Comparison of ENCODE assay signal across 9 cellular contexts in the genomic region with DNA sequence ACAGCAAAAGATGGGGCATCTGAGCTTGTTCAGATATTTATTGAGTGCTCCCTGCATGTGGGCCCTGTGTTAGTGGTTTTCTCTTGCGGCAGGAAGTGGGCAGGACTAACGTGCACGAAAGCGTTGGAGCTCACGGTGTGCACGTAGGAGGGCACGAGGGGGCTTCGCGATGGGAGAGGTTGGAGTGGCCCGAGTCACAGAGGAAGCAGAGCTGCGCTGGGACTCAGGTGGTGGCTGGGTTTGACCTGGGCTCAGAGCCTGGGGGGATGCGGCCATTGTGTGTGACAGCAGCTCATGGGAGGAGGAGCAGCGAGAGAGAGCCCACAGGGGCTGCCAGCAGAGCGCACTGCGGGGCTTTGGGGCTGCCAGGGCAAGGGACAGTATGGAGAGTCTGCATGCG. TPM values are rescaled to one million over a fixed set of nuclear protein-coding genes. Genes with fewer than 3 reads are reported as not detected.
DNase-seq lines count a peak whose midpoint lies in the region; ATAC-seq and TF ChIP-seq lines count a peak whose summit lies in the region.
"Had no signal": no experiment of that assay in that cellular context is flagged by ENCODE, and none has a peak within 500 bp of the region (broad histone marks: within the 10 kb centered on the region; RNA-seq: fewer than 3 reads in every experiment).

No MANE protein-coding gene starts in this region.

- H3K4me1 ChIP-seq in Panc1 (ENCODE audit: control insufficient read depth, insufficient read depth, low read length) (no peaks in the 10 kb centered on the region), BE2C (no peaks in the 10 kb centered on the region), left ventricle myocardium inferior (no peaks in the 10 kb centered on the region)

- H3K4me3 ChIP-seq in Panc1 (ENCODE audit: low read depth in 2 of 2, low read length in 2 of 2): no peak overlapping the region
- H3K4me3 ChIP-seq in BE2C (ENCODE audit: low read depth, low read length): no peak overlapping the region
- no peak overlapping the region for H3K4me3 ChIP-seq in left ventricle myocardium inferior

- H3K36me3 ChIP-seq in Panc1 (ENCODE audit: control insufficient read depth, insufficient read depth, low read length) (peaks cover 21% of the 10 kb centered on the region), BE2C (peaks cover 98% of the 10 kb centered on the region), left ventricle myocardium inferior (peaks cover 100% of the 10 kb centered on the region)

- intact Hi-C loops in Panc1 (cut with micrococcal nuclease; ENCODE audit: unreplicated experiment): no loop called here
- intact Hi-C loops in left ventricle myocardium inferior (cut with micrococcal nuclease): no loop called here

- peak overlapping the region; percentile 41 for H3K27ac Mint-ChIP-seq in endothelial cell (ENCODE audit: unreplicated experiment)

- CTCF ChIA-PET in Panc1 (lab: Charles Lee): no interaction called here

- no peak overlapping the region for H3K27ac ChIP-seq in Panc1 (ENCODE audit: low read length)
- no peak overlapping the region for H3K27ac ChIP-seq in left ventricle myocardium inferior (replicated peaks)
- H3K27ac ChIP-seq: VCaP had no signal

- no TSS peak for BruUV-seq in Panc1 (replicated peaks; lab: Mats Ljungman, UMichigan)

- no peaks in the 10 kb centered on the region for H3K27me3 ChIP-seq in Panc1 (ENCODE audit: control insufficient read depth, insufficient read depth, low read length)
- H3K27me3 ChIP-seq in BE2C: no peaks in the 10 kb centered on the region
- H3K27me3 ChIP-seq in left ventricle myocardium inferior (ENCODE audit: low read depth): no peaks in the 10 kb centered on the region

- TF ChIP-seq CTCF in Panc1 (IDR thresholded peaks at IDR 0.05) (no peak), endothelial cell (IDR thresholded peaks at IDR 0.05; ENCODE audit: unreplicated experiment) (no peak), BE2C (IDR thresholded peaks at IDR 0.05; ENCODE audit: low read depth, low read length) (no peak), left ventricle myocardium inferior (IDR thresholded peaks at IDR 0.05; ENCODE audit: borderline replicate concordance) (no peak)

- peaks cover 11% of the 10 kb centered on the region for H3K27me3 Mint-ChIP-seq in endothelial cell (ENCODE audit: unreplicated experiment)

- peaks cover 75% of the 10 kb centered on the region for H3K36me3 Mint-ChIP-seq in endothelial cell (ENCODE audit: low read depth, unreplicated experiment)

- H3K4me1 Mint-ChIP-seq in endothelial cell (ENCODE audit: unreplicated experiment): peaks cover 45% of the 10 kb centered on the region

- peak overlapping the region; percentile 78 for H3K4me3 Mint-ChIP-seq in endothelial cell (ENCODE audit: unreplicated experiment)

- DNase-seq in Panc1 (ENCODE audit: low read depth, low spot score) (no peak), activated T-cell treated with anti-CD3 and anti-CD28 coated beads for 1 hour (ENCODE audit: low read depth) (peak; percentile 41), endothelial cell (ENCODE audit: low spot score) (no peak), DMS 273 (lab: John Stamatoyannopoulos, UW; ENCODE audit: unreplicated experiment) (no peak), BE2C (no peak), left ventricle myocardium inferior (no peak), glomerular visceral epithelial cell (ENCODE audit: extremely low spot score) (no peak)
- peak; percentile 40 to 41 for DNase-seq in stimulated activated CD8-positive, alpha-beta memory T cell treated with anti-CD3 and anti-CD28 coated beads, Interleukin-2, amount 100 ng/mL, for 1 hour (ENCODE audit: low read depth in 2 of 2)

- POLR2A ChIA-PET in Panc1 (lab: Charles Lee): no interaction called here

- in situ Hi-C loops in Panc1 (cut with HindIII; ENCODE audit: low pct_unique_long_range_greater_than_20kb, low sequenced_read_pairs): no loop called here

- no peaks in the 10 kb centered on the region for H3K9me3 ChIP-seq in Panc1 (ENCODE audit: control insufficient read depth, insufficient read depth, low read depth, low read length)
- H3K9me3 ChIP-seq in BE2C: no peaks in the 10 kb centered on the region
- no peaks in the 10 kb centered on the region for H3K9me3 ChIP-seq in left ventricle myocardium inferior (replicated peaks)

- H3K9me3 Mint-ChIP-seq in endothelial cell (ENCODE audit: unreplicated experiment): no peaks in the 10 kb centered on the region

- peak; percentile 32; the same call in 1 of the 2 replicates for ATAC-seq in Panc1

RNA-seq across cellular contexts. Expression of gene ZSCAN25, which starts 7.7 kb away (rescaled TPM):
- total RNA-seq in Panc1 (2021; ENCODE audit: unreplicated experiment) (14.8 TPM), endothelial cell (ENCODE audit: unreplicated experiment) (23.8 TPM), left ventricle myocardium inferior (9.0 TPM)
- 9.6 TPM for polyA plus RNA-seq in Panc1 (2012; ENCODE audit: insufficient read length)
- polyA plus RNA-seq in BE2C (2012; ENCODE audit: insufficient read depth, insufficient read length, low read depth): 17.5 TPM

RNA-seq across cellular contexts. Expression of gene TMEM225B, which starts 26.4 kb away (rescaled TPM):
- total RNA-seq in Panc1 (2021; ENCODE audit: unreplicated experiment) (0.31 TPM), endothelial cell (ENCODE audit: unreplicated experiment) (0.46 TPM), left ventricle myocardium inferior (not detected)
- polyA plus RNA-seq in Panc1 (2012; ENCODE audit: insufficient read length): 0.64 TPM
- polyA plus RNA-seq in BE2C (2012; ENCODE audit: insufficient read depth, insufficient read length, low read depth): 8.8 TPM

RNA-seq across cellular contexts. Expression of gene CYP3A5, which starts 55.3 kb away (rescaled TPM):
- 0.31 TPM for total RNA-seq in Panc1 (2021; ENCODE audit: unreplicated experiment)
- 0.16 TPM for polyA plus RNA-seq in Panc1 (2012; ENCODE audit: insufficient read length)
- 0.69 TPM for total RNA-seq in endothelial cell (ENCODE audit: unreplicated experiment)
- polyA plus RNA-seq in BE2C (2012; ENCODE audit: insufficient read depth, insufficient read length, low read depth): 4.0 TPM
- not detected for total RNA-seq in left ventricle myocardium inferior

Comparison
In these comparisons a context has a peak if more than half of its experiments do, and no peak if none do; other contexts are left out.
1. DNase-seq: peak in activated T-cell treated with anti-CD3 and anti-CD28 coated beads for 1 hour (single experiment) and stimulated activated CD8-positive, alpha-beta memory T cell treated with anti-CD3 and anti-CD28 coated beads, Interleukin-2, amount 100 ng/mL, for 1 hour (2 of 2); none in Panc1 (single experiment), endothelial cell (single experiment), DMS 273 (single experiment), BE2C (single experiment), left ventricle myocardium inferior (single experiment) and glomerular visceral epithelial cell (single experiment).